Comparison of ENCODE assay signal across 13 cellular contexts in genomic region chr5:129652353-129653138, GRCh38.
"Had no signal": no experiment of that assay in that cellular context is flagged by ENCODE, and none has a peak within 500 bp of the region (broad histone marks: within the 10 kb centered on the region; RNA-seq: fewer than 3 reads in every experiment).

No MANE protein-coding gene starts in this region.

- H3K4me3 ChIP-seq: cardiac muscle cell, dorsolateral prefrontal cortex, esophagus muscularis mucosa, lower lobe of right lung, tibial nerve, uterus had no signal

- DNase-seq: activated CD4-positive, CD25-positive, alpha-beta regulatory T cell treated with anti-CD3 and anti-CD28 coated beads, Interleukin-2, amount 50 U/mL, for 72 hours; activated naive CD8-positive, alpha-beta T cell treated with anti-CD3 and anti-CD28 coated beads for 36 hours; dorsolateral prefrontal cortex; foreskin melanocyte; lower lobe of right lung; midbrain; stimulated activated CD4-positive, alpha-beta T cell treated with anti-CD3 and anti-CD28 coated beads, Interleukin-1b, Interleukin-23, amount 100 ng/mL, for 48 hours; uterus had no signal

- H3K4me1 ChIP-seq: lower lobe of right lung, tibial nerve, uterus had no signal

- FAIRE-seq: endometrium had no signal

- H3K27me3 ChIP-seq: cardiac muscle cell, dorsolateral prefrontal cortex, esophagus muscularis mucosa, tibial nerve, uterus had no signal

- H3K9me3 ChIP-seq: esophagus muscularis mucosa, lower lobe of right lung, tibial nerve, uterus had no signal

- H3K27ac ChIP-seq: cardiac muscle cell, esophagus muscularis mucosa, lower lobe of right lung, tibial nerve, uterus had no signal

- ATAC-seq: stimulated activated effector memory CD8-positive, alpha-beta T cell treated with anti-CD3 and anti-CD28 coated beads, Interleukin-12 subunit alpha, Interleukin-12 subunit beta, amount 100 ng/mL, for 72 hours had no signal

- H3K36me3 ChIP-seq: esophagus muscularis mucosa, lower lobe of right lung, tibial nerve, uterus had no signal
